In the genomic region with DNA sequence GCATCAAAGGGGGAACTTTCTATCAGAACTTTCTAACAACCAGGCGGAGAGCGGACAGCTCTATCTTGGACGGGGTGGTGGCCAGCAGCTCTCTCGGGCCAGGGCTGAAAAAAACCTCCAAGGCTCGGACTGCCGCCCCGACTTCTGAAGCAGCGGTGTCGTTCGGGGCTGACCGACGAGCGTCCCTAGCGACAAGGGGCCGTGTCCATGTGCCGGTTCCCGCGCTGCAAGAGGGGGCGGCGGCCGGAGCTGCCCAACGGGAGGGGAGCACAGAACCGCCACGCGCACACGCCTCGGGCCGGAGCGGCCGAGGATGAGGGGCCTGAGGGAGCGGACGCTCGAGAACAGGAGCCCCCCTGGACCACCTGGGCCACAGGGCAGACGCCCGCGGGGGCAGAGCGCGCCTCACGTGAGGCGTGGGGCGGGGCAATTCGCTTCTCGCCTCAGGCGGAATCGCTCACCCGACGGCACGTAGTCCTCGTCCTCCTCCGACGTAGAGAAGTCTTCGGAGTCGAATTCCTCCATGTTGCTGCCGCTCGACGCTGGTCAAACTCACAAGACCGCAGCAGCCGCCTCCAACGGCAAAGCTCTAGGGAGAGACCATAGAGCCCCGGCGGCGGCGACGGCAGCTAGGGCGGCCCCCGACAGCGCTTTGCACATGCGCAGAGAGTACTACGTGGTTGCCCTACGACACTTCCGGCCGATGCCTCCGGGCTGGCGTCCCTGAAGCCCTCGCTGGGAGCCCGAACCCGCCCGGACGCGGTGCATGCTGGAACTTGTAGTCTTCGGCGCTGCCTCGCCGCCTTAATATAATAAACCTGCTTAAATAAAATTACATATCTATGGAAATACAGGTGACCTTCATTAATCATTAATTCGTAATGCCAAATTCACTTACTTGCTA, we compare ENCODE assay signal across 8 cellular contexts. TPM values are rescaled to one million over a fixed set of nuclear protein-coding genes. Genes with fewer than 3 reads are reported as not detected.
A peak's percentile ranks its signal among the peaks of the same experiment; 100 is the strongest.
DNase-seq lines count a peak whose midpoint lies in the region; TF ChIP-seq lines count a peak whose summit lies in the region.

TSS of gene CFDP1 (minus strand) at position 676 of the 904 bp plus-strand sequence. CDS start at position 525, 151 bp downstream.

- no peaks in the 10 kb centered on the region for H4K20me1 ChIP-seq in neural cell (ENCODE audit: insufficient read depth)

- H3K79me2 ChIP-seq in neural cell (replicated peaks; ENCODE audit: insufficient read depth, low read length): peaks cover 20% of the 10 kb centered on the region

- TF ChIP-seq CTCF in neural cell (IDR thresholded peaks at IDR 0.05; ENCODE audit: poor library complexity, severe bottlenecking) (peak; percentile 27), stomach (IDR thresholded peaks at IDR 0.05) (peak in 2 of 7 experiments; percentile 10 to 31)

- H3K4me3 ChIP-seq in H7 (ENCODE audit: insufficient read depth, low read depth, low read length) (peak within 1 kb of the TSS; percentile 91), MG63 (peak within 1 kb of the TSS; percentile 69), neural cell (ENCODE audit: low read length) (peak within 1 kb of the TSS; percentile 92), stomach (peak within 1 kb of the TSS; percentile 64 to 95 (median 82))

- peak; percentile 97 for DNase-seq in ELR (ENCODE audit: low read depth)
- peak; percentile 97 for DNase-seq in H7
- DNase-seq in MG63: peak; percentile 91
- peak; percentile 98 for DNase-seq in SHP77 treated with DMSO at 0.1 percent for 48 hours (lab: John Stamatoyannopoulos, UW)
- DNase-seq in activated gamma-delta T cell (lab: John Stamatoyannopoulos, UW): peak; percentile 86
- peak; percentile 91 for DNase-seq in fibroblast of the conjunctiva (ENCODE audit: low read depth)
- DNase-seq in stomach: peak; percentile 96

- TF ChIP-seq EP300 in neural cell (conservative IDR thresholded peaks at IDR 0.05; ENCODE audit: poor library complexity, severe bottlenecking) (peak; percentile 37), stomach (IDR thresholded peaks at IDR 0.05) (no peak)

- peak within 1 kb of the TSS; percentile 87 for H2AFZ ChIP-seq in neural cell (ENCODE audit: low read depth, low read length)

- intact Hi-C loops in stomach (cut with DNase I; ENCODE audit: low total_unique reads): no loop called here

- H3K27ac ChIP-seq in neural cell (ENCODE audit: low read length) (peak within 1 kb of the TSS; percentile 81), stomach (peak within 1 kb of the TSS; percentile 88 to 97 (median 95))

- H3K4me2 ChIP-seq in neural cell (ENCODE audit: low read length): peak within 1 kb of the TSS; percentile 60

- TF ChIP-seq RAD21 in neural cell (conservative IDR thresholded peaks at IDR 0.05): no peak

- TF ChIP-seq POLR2A in stomach (IDR thresholded peaks at IDR 0.05): peak in 2 of 4 donors; percentile 27 to 38

- 0 to 1% (median 0%) methylated on average over 40 to 85 of the region's 85 CpGs for whole genome bisulfite sequencing in stomach, 5 donors

- H3K9ac ChIP-seq in neural cell (ENCODE audit: low read length): peak within 1 kb of the TSS; percentile 78

- H3K9me3 ChIP-seq in MG63: no peaks in the 10 kb centered on the region
- no peaks in the 10 kb centered on the region for H3K9me3 ChIP-seq in neural cell (ENCODE audit: low read length)
- no peaks in the 10 kb centered on the region for H3K9me3 ChIP-seq in stomach

- peaks cover 0 to 43% (median 30%) of the 10 kb centered on the region in 4 donors for H3K4me1 ChIP-seq in stomach

- peaks cover 4% of the 10 kb centered on the region for H3F3A ChIP-seq in neural cell (ENCODE audit: insufficient read depth, low read length, poor library complexity, severe bottlenecking)

- H3K27me3 ChIP-seq in H7 (ENCODE audit: control insufficient read depth, insufficient read depth, low read length) (no peaks in the 10 kb centered on the region), MG63 (no peaks in the 10 kb centered on the region), neural cell (ENCODE audit: insufficient read depth, low read depth, low read length) (no peaks in the 10 kb centered on the region), stomach (no peaks in the 10 kb centered on the region)

- no peaks in the 10 kb centered on the region for H3K9me2 ChIP-seq in neural cell (ENCODE audit: insufficient read depth, low read length)

- no peaks in the 10 kb centered on the region for H3K36me3 ChIP-seq in H7 (replicated peaks; ENCODE audit: control insufficient read depth, insufficient read depth, low read length)
- no peaks in the 10 kb centered on the region for H3K36me3 ChIP-seq in MG63
- H3K36me3 ChIP-seq in neural cell (ENCODE audit: insufficient read depth, low read length): no peaks in the 10 kb centered on the region
- H3K36me3 ChIP-seq in stomach: no peaks in the 10 kb centered on the region

TF ChIP-seq in neural cell, 6 proteins besides CTCF, POLR2A, EP300 and RAD21:
- TF ChIP-seq, protein P1, sequence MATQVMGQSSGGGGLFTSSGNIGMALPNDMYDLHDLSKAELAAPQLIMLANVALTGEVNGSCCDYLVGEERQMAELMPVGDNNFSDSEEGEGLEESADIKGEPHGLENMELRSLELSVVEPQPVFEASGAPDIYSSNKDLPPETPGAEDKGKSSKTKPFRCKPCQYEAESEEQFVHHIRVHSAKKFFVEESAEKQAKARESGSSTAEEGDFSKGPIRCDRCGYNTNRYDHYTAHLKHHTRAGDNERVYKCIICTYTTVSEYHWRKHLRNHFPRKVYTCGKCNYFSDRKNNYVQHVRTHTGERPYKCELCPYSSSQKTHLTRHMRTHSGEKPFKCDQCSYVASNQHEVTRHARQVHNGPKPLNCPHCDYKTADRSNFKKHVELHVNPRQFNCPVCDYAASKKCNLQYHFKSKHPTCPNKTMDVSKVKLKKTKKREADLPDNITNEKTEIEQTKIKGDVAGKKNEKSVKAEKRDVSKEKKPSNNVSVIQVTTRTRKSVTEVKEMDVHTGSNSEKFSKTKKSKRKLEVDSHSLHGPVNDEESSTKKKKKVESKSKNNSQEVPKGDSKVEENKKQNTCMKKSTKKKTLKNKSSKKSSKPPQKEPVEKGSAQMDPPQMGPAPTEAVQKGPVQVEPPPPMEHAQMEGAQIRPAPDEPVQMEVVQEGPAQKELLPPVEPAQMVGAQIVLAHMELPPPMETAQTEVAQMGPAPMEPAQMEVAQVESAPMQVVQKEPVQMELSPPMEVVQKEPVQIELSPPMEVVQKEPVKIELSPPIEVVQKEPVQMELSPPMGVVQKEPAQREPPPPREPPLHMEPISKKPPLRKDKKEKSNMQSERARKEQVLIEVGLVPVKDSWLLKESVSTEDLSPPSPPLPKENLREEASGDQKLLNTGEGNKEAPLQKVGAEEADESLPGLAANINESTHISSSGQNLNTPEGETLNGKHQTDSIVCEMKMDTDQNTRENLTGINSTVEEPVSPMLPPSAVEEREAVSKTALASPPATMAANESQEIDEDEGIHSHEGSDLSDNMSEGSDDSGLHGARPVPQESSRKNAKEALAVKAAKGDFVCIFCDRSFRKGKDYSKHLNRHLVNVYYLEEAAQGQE (IDR thresholded peaks at IDR 0.05; ENCODE audit: borderline replicate concordance): peak; percentile 14
- peak; percentile 86 for TF ChIP-seq POLR2AphosphoS5 (IDR thresholded peaks at IDR 0.05)
- TF ChIP-seq TAF1 (IDR thresholded peaks at IDR 0.05; ENCODE audit: low read depth): no peak
- peak; percentile 92 for TF ChIP-seq MXI1 (conservative IDR thresholded peaks at IDR 0.05; ENCODE audit: poor library complexity, severe bottlenecking)
- peak; percentile 45 for TF ChIP-seq SMC3 (conservative IDR thresholded peaks at IDR 0.05; ENCODE audit: poor library complexity)
- no peak for TF ChIP-seq EZH2 (IDR thresholded peaks at IDR 0.05; ENCODE audit: borderline replicate concordance, insufficient read depth, low read length, poor library complexity, severe bottlenecking)
TF ChIP-seq in neural cell: peak in this region for 4.

RNA-seq across cellular contexts. Expression of gene CFDP1, which starts in this region (rescaled TPM):
- 36.0 and 55.2 TPM in 2 replicates for total RNA-seq in H7 (2014; rRNA removed; shearing (Covaris generic))
- 21.2 and 23.2 TPM in 2 replicates for total RNA-seq in MG63 (2014; rRNA removed; shearing (Covaris generic); ENCODE audit: low replicate concordance)
- polyA plus RNA-seq in neural cell: 197 and 201 TPM in 2 replicates
- polyA minus RNA-seq in neural cell: 85.5 and 140 TPM in 2 replicates
- 100 to 1,000 TPM in 1 of 5 donors, 10 to 100 TPM in 3, not detected in 1; 25.8 to 104 (median 63.9) TPM for total RNA-seq in stomach
- polyA plus RNA-seq in stomach: 100 to 1,000 TPM in 1 of 3 donors, 10 to 100 TPM in 2; 49.4 to 126 (median 60.7) TPM

Comparison
In these comparisons a context has a peak if more than half of its experiments do, and no peak if none do; other contexts are left out.
1. Peak in every context shown above with its lines: DNase-seq, H3K4me3 ChIP-seq and H3K27ac ChIP-seq.